Comparison of ENCODE assay signal across 9 cellular contexts in genomic region chr12:111636209-111636928, GRCh38. TPM values are rescaled to one million over a fixed set of nuclear protein-coding genes. Genes with fewer than 3 reads are reported as not detected.
A peak's percentile ranks its signal among the peaks of the same experiment; 100 is the strongest.
DNase-seq lines count a peak whose midpoint lies in the region; ATAC-seq and TF ChIP-seq lines count a peak whose summit lies in the region.
"Had no signal": no experiment of that assay in that cellular context is flagged by ENCODE, and none has a peak within 500 bp of the region (broad histone marks: within the 10 kb centered on the region; RNA-seq: fewer than 3 reads in every experiment).

No MANE protein-coding gene starts in this region.

- TF ChIP-seq CTCF in body of pancreas (IDR thresholded peaks at IDR 0.05) (no peak), psoas muscle (IDR thresholded peaks at IDR 0.05) (no peak)

- H3K27me3 Mint-ChIP-seq in stimulated activated memory B cell treated with anti-CD40 and anti-IgM and Interleukin-4, amounts not matched to agents 10 μg/mL and 1 μg/mL and 100 μg/mL, for 72 hours: no peaks in the 10 kb centered on the region

- no peak overlapping the region for H3K27ac Mint-ChIP-seq in stimulated activated memory B cell treated with anti-CD40 and anti-IgM and Interleukin-4, amounts not matched to agents 10 μg/mL and 1 μg/mL and 100 μg/mL, for 72 hours

- H3K4me1 ChIP-seq in body of pancreas: no peaks in the 10 kb centered on the region
- H3K4me1 ChIP-seq in psoas muscle: peaks cover 13% of the 10 kb centered on the region

- H3K9me3 ChIP-seq in body of pancreas (no peaks in the 10 kb centered on the region), psoas muscle (no peaks in the 10 kb centered on the region)

- H3K27ac ChIP-seq in body of pancreas (no peak overlapping the region), psoas muscle (peak overlapping the region; percentile 5)
- H3K27ac ChIP-seq: KMS-11 had no signal

- no peak overlapping the region for H3K4me3 ChIP-seq in body of pancreas
- peak overlapping the region; percentile 32 for H3K4me3 ChIP-seq in psoas muscle

- peaks cover 4% of the 10 kb centered on the region for H3K36me3 Mint-ChIP-seq in stimulated activated memory B cell treated with anti-CD40 and anti-IgM and Interleukin-4, amounts not matched to agents 10 μg/mL and 1 μg/mL and 100 μg/mL, for 72 hours

- no peaks in the 10 kb centered on the region for H3K4me1 Mint-ChIP-seq in stimulated activated memory B cell treated with anti-CD40 and anti-IgM and Interleukin-4, amounts not matched to agents 10 μg/mL and 1 μg/mL and 100 μg/mL, for 72 hours

- WGBS in body of pancreas, 2 donors: 44 to 46% methylated on average over 19 of the region's 19 CpGs
- 5 to 13% (median 7%) methylated on average over 19 of the region's 19 CpGs for WGBS in psoas muscle, 3 donors

- no peaks in the 10 kb centered on the region for H3K27me3 ChIP-seq in body of pancreas
- no peaks in the 10 kb centered on the region for H3K27me3 ChIP-seq in psoas muscle (ENCODE audit: insufficient read depth in 3 of 3, low read length in 2 of 3)

- ATAC-seq in body of pancreas: peak; percentile 40
- ATAC-seq in psoas muscle: peak; percentile 47 to 79 (median 70)
- no peak for ATAC-seq in GM21447 (IDR thresholded peaks at IDR 0.05; ENCODE audit: unreplicated experiment)
- no peak for ATAC-seq in stimulated activated memory B cell treated with anti-CD40 and anti-IgM and Interleukin-4, amounts not matched to agents 10 μg/mL and 1 μg/mL and 100 μg/mL, for 72 hours

- no peak overlapping the region for H3K4me3 Mint-ChIP-seq in stimulated activated memory B cell treated with anti-CD40 and anti-IgM and Interleukin-4, amounts not matched to agents 10 μg/mL and 1 μg/mL and 100 μg/mL, for 72 hours

- no peaks in the 10 kb centered on the region for H3K9me3 Mint-ChIP-seq in stimulated activated memory B cell treated with anti-CD40 and anti-IgM and Interleukin-4, amounts not matched to agents 10 μg/mL and 1 μg/mL and 100 μg/mL, for 72 hours

- H3K36me3 ChIP-seq in body of pancreas (replicated peaks in 1 of 2; ENCODE audit: insufficient read depth in 1 of 2, low read depth in 2 of 2) (no peaks in the 10 kb centered on the region), psoas muscle (ENCODE audit: insufficient read depth in 1 of 2, low read depth in 1 of 2) (peaks cover 0 to 19% of the 10 kb centered on the region in 2 donors)

- DNase-seq in EH (ENCODE audit: low read depth): peak; percentile 85
- DNase-seq in body of pancreas: peak; percentile 16 to 44 (median 35)
- peak; percentile 53 for DNase-seq in iPS DF 4.7 (ENCODE audit: extremely low read depth, low spot score)
- peak; percentile 66 to 67 for DNase-seq in psoas muscle
- no peak for DNase-seq in NCI-H2029 treated with DMSO at 0.1 percent for 48 hours (lab: John Stamatoyannopoulos, UW)
- no peak for DNase-seq in SIG-M5 (lab: John Stamatoyannopoulos, UW)

- intact Hi-C loops in body of pancreas (cut with DNase I): no loop called here
- intact Hi-C loops in psoas muscle (cut with DNase I): loop anchor here in 1 of 2 donors (1.0 kb wide), 1 partner anchor 37 kb away; the partner anchor contains the start of gene ATXN2

- no peak for TF ChIP-seq POLR2A in body of pancreas (IDR thresholded peaks at IDR 0.05)

RNA-seq across cellular contexts. Expression of gene ATXN2, which starts 37.3 kb away (rescaled TPM):
- total RNA-seq in body of pancreas: 10 to 100 TPM; 37.1 to 55.4 TPM
- 10 to 100 TPM; 32.9 to 39.2 (median 37.1) TPM for total RNA-seq in psoas muscle
- polyA plus RNA-seq in psoas muscle: 10 to 100 TPM; 17.2 to 26.7 (median 24.4) TPM

RNA-seq across cellular contexts. Expression of gene BRAP, which starts 49.4 kb away (rescaled TPM):
- total RNA-seq in body of pancreas (1 to 10 TPM; 5.6 to 8.8 TPM), psoas muscle (10 to 100 TPM; 18.3 to 29.6 (median 22.1) TPM)
- 10 to 100 TPM; 13.5 to 34.6 (median 13.9) TPM for polyA plus RNA-seq in psoas muscle

RNA-seq across cellular contexts. Expression of gene ACAD10, which starts 49.5 kb away (rescaled TPM):
- total RNA-seq in body of pancreas: 10 to 100 TPM; 20.8 to 35.3 TPM
- 10 to 100 TPM in 3 of 4 donors, 1 to 10 TPM in 1; 7.5 to 20.2 (median 12.1) TPM for total RNA-seq in psoas muscle
- 10 to 100 TPM in 1 of 3 donors, 1 to 10 TPM in 2; 6.0 to 15.3 (median 6.7) TPM for polyA plus RNA-seq in psoas muscle

Comparison
In these comparisons a context has a peak if more than half of its experiments do, and no peak if none do; other contexts are left out.
1. DNase-seq: peak in EH (single experiment), body of pancreas (4 of 4), iPS DF 4.7 (single experiment) and psoas muscle (2 of 2); none in NCI-H2029 treated with DMSO at 0.1 percent for 48 hours (single experiment) and SIG-M5 (single experiment).
2. ATAC-seq: peak in body of pancreas (single experiment) and psoas muscle (4 of 4); none in GM21447 (single experiment) and stimulated activated memory B cell treated with anti-CD40 and anti-IgM and Interleukin-4, amounts not matched to agents 10 μg/mL and 1 μg/mL and 100 μg/mL, for 72 hours (single experiment).